ENCODE assay signal across 2 cellular contexts in genomic region chr16:89476811-89477261, GRCh38.
TF ChIP-seq lines count a peak whose summit lies in the region.

No MANE protein-coding gene starts in this region.

TF ChIP-seq in K562, 482 proteins besides CTCF, POLR2A, EP300 and RAD21:
- TF ChIP-seq MBD1 (CRISPR knock-in tag; IDR thresholded peaks at IDR 0.05) (no peak), SPI1 (IDR thresholded peaks at IDR 0.05; ENCODE audit: borderline replicate concordance, low read depth, low read length) (peak; percentile 83)

TF ChIP-seq in HEK293T, 16 proteins besides CTCF, POLR2A, EP300 and RAD21 (continued from another document):
- TF ChIP-seq HDGF (IDR thresholded peaks at IDR 0.05; ENCODE audit: borderline replicate concordance) (no peak), BHLHE40 (IDR thresholded peaks at IDR 0.05; ENCODE audit: borderline replicate concordance) (no peak), L3MBTL2 (conservative IDR thresholded peaks at IDR 0.05) (no peak), ARNT (IDR thresholded peaks at IDR 0.05) (no peak), NFRKB (IDR thresholded peaks at IDR 0.05) (no peak), CTBP1 (IDR thresholded peaks at IDR 0.05; ENCODE audit: borderline replicate concordance) (no peak), SUZ12 (IDR thresholded peaks at IDR 0.05) (no peak), FOXK2 (IDR thresholded peaks at IDR 0.05) (no peak)
- TF ChIP-seq, protein P1, sequence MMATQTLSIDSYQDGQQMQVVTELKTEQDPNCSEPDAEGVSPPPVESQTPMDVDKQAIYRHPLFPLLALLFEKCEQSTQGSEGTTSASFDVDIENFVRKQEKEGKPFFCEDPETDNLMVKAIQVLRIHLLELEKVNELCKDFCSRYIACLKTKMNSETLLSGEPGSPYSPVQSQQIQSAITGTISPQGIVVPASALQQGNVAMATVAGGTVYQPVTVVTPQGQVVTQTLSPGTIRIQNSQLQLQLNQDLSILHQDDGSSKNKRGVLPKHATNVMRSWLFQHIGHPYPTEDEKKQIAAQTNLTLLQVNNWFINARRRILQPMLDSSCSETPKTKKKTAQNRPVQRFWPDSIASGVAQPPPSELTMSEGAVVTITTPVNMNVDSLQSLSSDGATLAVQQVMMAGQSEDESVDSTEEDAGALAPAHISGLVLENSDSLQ (IDR thresholded peaks at IDR 0.05): no peak
